In the genomic region with DNA sequence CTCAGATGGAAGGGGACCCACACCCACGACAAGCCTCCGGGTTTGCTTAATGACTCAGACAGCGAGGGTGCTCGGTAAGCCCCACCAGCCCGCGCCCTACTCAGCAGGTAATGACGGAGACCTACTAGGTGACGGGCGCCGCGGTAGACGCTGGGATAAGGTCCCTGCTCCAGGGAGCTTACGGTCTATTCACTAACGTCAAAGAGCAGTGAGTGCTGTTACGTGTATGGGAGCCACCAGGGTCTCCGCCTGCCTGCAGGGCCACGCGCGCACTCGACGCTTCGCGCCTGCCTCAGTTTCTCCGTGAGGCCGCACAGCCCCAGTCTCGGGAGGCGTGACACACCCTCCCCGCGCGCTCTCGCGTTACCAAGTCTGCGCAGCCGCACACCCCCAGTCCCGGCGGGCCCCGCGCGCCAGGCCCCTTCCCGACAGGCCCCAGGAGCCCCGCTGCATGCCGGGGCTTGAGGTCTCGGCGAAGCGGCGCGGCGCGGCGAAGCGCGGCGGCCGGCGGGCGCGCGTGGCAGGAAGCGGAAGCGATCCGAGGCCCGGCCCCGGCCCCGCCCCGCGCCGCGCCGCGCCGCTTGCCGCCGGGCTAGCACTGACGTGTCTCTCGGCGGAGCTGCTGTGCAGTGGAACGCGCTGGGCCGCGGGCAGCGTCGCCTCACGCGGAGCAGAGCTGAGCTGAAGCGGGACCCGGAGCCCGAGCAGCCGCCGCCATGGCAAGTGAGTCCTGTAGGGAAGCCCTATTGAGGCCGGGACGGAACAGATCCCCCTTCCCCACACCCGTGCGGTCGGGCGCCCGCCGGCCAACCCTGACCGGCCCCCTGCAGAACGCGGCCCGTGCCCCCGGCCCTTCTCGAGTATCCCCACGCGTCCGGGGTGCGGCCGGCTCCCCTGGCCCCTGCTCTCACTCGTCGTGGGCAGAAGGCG, we compare ENCODE assay signal across 8 cellular contexts. TPM values are rescaled to one million over a fixed set of nuclear protein-coding genes. Genes with fewer than 3 reads are reported as not detected.
DNase-seq lines count a peak whose midpoint lies in the region; ATAC-seq and TF ChIP-seq lines count a peak whose summit lies in the region.

A gene (plus strand): TSS at position 601 of the 930 bp plus-strand sequence. CDS start 116 bp downstream, at position 717.

- POLR2A ChIA-PET in activated CD4-positive, alpha-beta memory T cell treated with anti-CD3 and anti-CD28 coated beads for 36 hours (lab: Charles Lee) = interaction anchor here (0.6 to 1.1 kb wide), 3 partner anchors 71 to 102 kb away, joined by 3 to 5 read pairs (median 3); a partner anchor contains a TSS

- H3K27ac ChIP-seq in CD4-positive, CD25-positive, alpha-beta regulatory T cell (ENCODE audit: insufficient read depth, low read length, poor library complexity, severe bottlenecking) = peak within 1 kb of the TSS; percentile 87
- peak within 1 kb of the TSS in 58 of 59 donors; percentile 11 to 96 (median 86) for H3K27ac ChIP-seq in dorsolateral prefrontal cortex

- CTCF ChIA-PET in activated CD4-positive, alpha-beta memory T cell treated with anti-CD3 and anti-CD28 coated beads for 36 hours (lab: Charles Lee) = interaction anchor here (1.0 kb wide), 1 partner anchor 23 kb away, joined by 4 read pairs; no protein-coding TSS in a partner anchor

- H3K36me3 ChIP-seq in CD4-positive, CD25-positive, alpha-beta regulatory T cell (ENCODE audit: control insufficient read depth, insufficient read depth, low read length) = peaks cover 28% of the 10 kb centered on the region

- peaks cover 25 to 50% (median 42%) of the 10 kb centered on the region in 4 donors for H3K4me1 Mint-ChIP-seq in CD4-positive, CD25-positive, alpha-beta regulatory T cell
- H3K4me1 Mint-ChIP-seq in activated CD4-positive, alpha-beta memory T cell treated with anti-CD3 and anti-CD28 coated beads for 36 hours (ENCODE audit: low read depth) = peaks cover 36% of the 10 kb centered on the region

- peaks cover 38% of the 10 kb centered on the region for H3K4me1 ChIP-seq in CD4-positive, CD25-positive, alpha-beta regulatory T cell (ENCODE audit: control insufficient read depth, insufficient read depth, low read length, poor library complexity, severe bottlenecking)

- TF ChIP-seq CTCF in dorsolateral prefrontal cortex (IDR thresholded peaks at IDR 0.05 in 54 of 56, conservative IDR thresholded peaks at IDR 0.05 in 2 of 56; ENCODE audit: low read depth in 1 of 56, partially characterized antibody in 56 of 56) (peak in 21 of 56 donors; percentile 3 to 46 (median 20)), lower leg skin (IDR thresholded peaks at IDR 0.05) (no peak)

- peak; percentile 95 to 96 for ATAC-seq in CD4-positive, CD25-positive, alpha-beta regulatory T cell (ENCODE audit: low read depth in 2 of 2)
- ATAC-seq in GM19452 (IDR thresholded peaks at IDR 0.05; ENCODE audit: unreplicated experiment) = peak; percentile 94

- peaks cover 1% of the 10 kb centered on the region for H3K27me3 ChIP-seq in CD4-positive, CD25-positive, alpha-beta regulatory T cell (ENCODE audit: control insufficient read depth, insufficient read depth, low read length)
- no peaks in the 10 kb centered on the region for H3K27me3 ChIP-seq in dorsolateral prefrontal cortex

- peak; percentile 92 to 96 (median 95) for DNase-seq in CD4-positive, CD25-positive, alpha-beta regulatory T cell
- DNase-seq in HK-2 (ENCODE audit: unreplicated experiment) (peak; percentile 97), NCI-H82 treated with DMSO at 0.1 percent for 48 hours (lab: John Stamatoyannopoulos, UW; ENCODE audit: unreplicated experiment) (peak; percentile 61), dorsolateral prefrontal cortex (peak; percentile 85 to 96 (median 88)), lower leg skin (ENCODE audit: low spot score in 2 of 2) (peak; percentile 91 to 99)
- DNase-seq in activated CD4-positive, alpha-beta memory T cell treated with anti-CD3 and anti-CD28 coated beads for 36 hours = peak; percentile 97
- DNase-seq in stimulated activated CD4-positive, alpha-beta T cell treated with anti-CD3 and anti-CD28 coated beads, Interleukin-4, amount 100 ng/mL, for 4 hours = peak; percentile 95 to 96

- peak in 1 of 2 donors; percentile 44 for TF ChIP-seq POLR2A in lower leg skin (IDR thresholded peaks at IDR 0.05)

- H3K4me3 Mint-ChIP-seq in CD4-positive, CD25-positive, alpha-beta regulatory T cell = peak within 1 kb of the TSS; percentile 89 to 97 (median 96)
- peak within 1 kb of the TSS; percentile 98 for H3K4me3 Mint-ChIP-seq in activated CD4-positive, alpha-beta memory T cell treated with anti-CD3 and anti-CD28 coated beads for 36 hours

- peaks cover 26% of the 10 kb centered on the region for H3K36me3 Mint-ChIP-seq in CD4-positive, CD25-positive, alpha-beta regulatory T cell
- H3K36me3 Mint-ChIP-seq in activated CD4-positive, alpha-beta memory T cell treated with anti-CD3 and anti-CD28 coated beads for 36 hours = peaks cover 35% of the 10 kb centered on the region

- no peaks in the 10 kb centered on the region for H3K27me3 Mint-ChIP-seq in CD4-positive, CD25-positive, alpha-beta regulatory T cell
- no peaks in the 10 kb centered on the region for H3K27me3 Mint-ChIP-seq in activated CD4-positive, alpha-beta memory T cell treated with anti-CD3 and anti-CD28 coated beads for 36 hours

- 0 to 1% methylated on average over 50 to 89 of the region's 111 CpGs for WGBS in lower leg skin, 2 donors

- no peaks in the 10 kb centered on the region for H3K9me3 Mint-ChIP-seq in CD4-positive, CD25-positive, alpha-beta regulatory T cell
- H3K9me3 Mint-ChIP-seq in activated CD4-positive, alpha-beta memory T cell treated with anti-CD3 and anti-CD28 coated beads for 36 hours = no peaks in the 10 kb centered on the region

- H3K4me3 ChIP-seq in CD4-positive, CD25-positive, alpha-beta regulatory T cell (ENCODE audit: low read depth, low read length) = peak within 1 kb of the TSS; percentile 97
- H3K4me3 ChIP-seq in dorsolateral prefrontal cortex (peak within 1 kb of the TSS; percentile 76 to 100 (median 97)), lower leg skin (ENCODE audit: low read depth, poor library complexity, severe bottlenecking) (peak within 1 kb of the TSS; percentile 95)

- H3K9me3 ChIP-seq in CD4-positive, CD25-positive, alpha-beta regulatory T cell (ENCODE audit: control insufficient read depth in 2 of 2, low read length in 2 of 2) = no peaks in the 10 kb centered on the region

- intact Hi-C loops in activated CD4-positive, alpha-beta memory T cell treated with anti-CD3 and anti-CD28 coated beads for 36 hours (cut with micrococcal nuclease) = loop anchor here (1.0 to 2.0 kb wide), 4 partner anchors 71 to 454 kb away; a partner anchor contains a TSS
- intact Hi-C loops in dorsolateral prefrontal cortex (cut with DNase I) = loop anchor here (2.0 to 10.0 kb wide), 5 partner anchors 23 to 460 kb away; a partner anchor contains a TSS
- intact Hi-C loops in lower leg skin (cut with DNase I; ENCODE audit: low total_unique reads) = no loop called here

- peak within 1 kb of the TSS; percentile 95 to 97 (median 97) for H3K27ac Mint-ChIP-seq in CD4-positive, CD25-positive, alpha-beta regulatory T cell
- peak within 1 kb of the TSS; percentile 90 for H3K27ac Mint-ChIP-seq in activated CD4-positive, alpha-beta memory T cell treated with anti-CD3 and anti-CD28 coated beads for 36 hours

RNA-seq across cellular contexts. Expression of the gene that starts here (rescaled TPM):
- total RNA-seq in CD4-positive, CD25-positive, alpha-beta regulatory T cell = 127 TPM
- polyA plus RNA-seq in CD4-positive, CD25-positive, alpha-beta regulatory T cell = 100 to 1,000 TPM; 112 to 125 (median 125) TPM
- 100 to 1,000 TPM; 147 to 149 TPM for total RNA-seq in activated CD4-positive, alpha-beta memory T cell treated with anti-CD3 and anti-CD28 coated beads for 36 hours
- 10 to 100 TPM; 46.8 to 92.6 (median 61.3) TPM for total RNA-seq in dorsolateral prefrontal cortex
- total RNA-seq in lower leg skin = 100 to 1,000 TPM in 2 of 4 donors, 10 to 100 TPM in 2; 53.3 to 120 (median 88.9) TPM

Comparison
In these comparisons a context has a peak if more than half of its experiments do, and no peak if none do; other contexts are left out.
1. Peak in every context shown above with its lines: DNase-seq, ATAC-seq, H3K4me3 ChIP-seq and H3K27ac ChIP-seq.